ENCODE assay signal across 8 cellular contexts in the genomic region with DNA sequence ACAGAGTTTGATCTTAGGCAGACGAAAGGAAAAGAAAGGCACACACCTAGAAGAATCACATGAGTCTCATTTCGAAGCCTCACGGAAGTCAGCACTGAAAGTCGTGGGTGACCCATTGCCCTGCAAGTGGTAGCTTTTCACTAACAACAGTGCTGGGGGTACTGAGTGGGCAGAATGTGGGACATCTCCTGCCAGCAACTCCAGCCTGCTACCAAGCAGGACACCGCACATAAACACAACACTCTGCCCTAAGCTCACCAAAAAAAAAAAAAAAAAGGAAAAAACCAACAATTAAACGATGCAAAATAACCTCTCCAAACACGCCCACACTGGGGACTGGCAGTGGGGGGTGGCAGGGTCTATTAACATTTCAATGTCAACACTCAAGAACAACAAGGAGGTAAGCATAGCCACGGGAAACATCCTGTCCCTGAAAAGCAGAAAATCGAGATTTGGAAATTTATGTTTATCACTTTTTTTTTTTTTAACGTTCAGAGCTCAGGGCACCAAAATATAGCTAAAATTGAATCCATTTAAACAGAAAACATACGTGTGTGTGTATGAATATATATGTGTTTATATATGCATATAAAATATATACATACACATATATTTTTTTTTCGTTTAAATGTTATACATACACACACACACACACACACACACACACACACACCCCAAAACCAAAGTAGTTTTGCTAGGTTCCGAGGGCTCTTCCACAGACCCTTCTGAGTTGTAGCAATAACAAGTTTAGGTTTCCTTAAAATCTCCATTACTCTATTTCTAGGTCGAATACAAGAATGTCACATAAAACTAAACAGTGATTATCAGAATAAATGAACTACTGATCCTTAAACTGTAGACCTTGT. TPM values are rescaled to one million over a fixed set of nuclear protein-coding genes. Genes with fewer than 3 reads are reported as not detected.
DNase-seq lines count a peak whose midpoint lies in the region; TF ChIP-seq lines count a peak whose summit lies in the region.

No MANE protein-coding gene starts in this region.

- no peaks in the 10 kb centered on the region for H3K27me3 ChIP-seq in adrenal gland

- H3K27ac ChIP-seq in adrenal gland: peak overlapping the region; percentile 80 to 99 (median 98)

- peak overlapping the region in 3 of 4 donors; percentile 18 to 91 (median 90) for H3K4me3 ChIP-seq in adrenal gland

- intact Hi-C loops in adrenal gland (cut with DNase I): loop anchor here in 1 of 2 donors (10.0 kb wide), 1 partner anchor 59 kb away; no protein-coding TSS in a partner anchor

- DNase-seq in activated T-cell treated with anti-CD3 and anti-CD28 coated beads for 24 hours (ENCODE audit: low read depth): peak; percentile 7
- DNase-seq in activated T-cell treated with anti-CD3 and anti-CD28 coated beads, Interleukin-2, amount 50 U/mL, for 1 hour: no peak
- peak; percentile 1 for DNase-seq in NCI-H146 treated with DMSO at 0.1 percent for 48 hours (lab: John Stamatoyannopoulos, UW; ENCODE audit: unreplicated experiment)
- peak in 2 of 7 donors; percentile 12 to 24 for DNase-seq in adrenal gland
- DNase-seq in iPS-NIHi7 (ENCODE audit: extremely low spot score): peak; percentile 63
- peak; percentile 38 for DNase-seq in stimulated activated CD4-positive, alpha-beta T cell treated with anti-CD3 and anti-CD28 coated beads, Interleukin-15, amount 100 ng/mL, for 24 hours
- DNase-seq in 8988T: no peak
- DNase-seq in NCI-H446 (lab: John Stamatoyannopoulos, UW): no peak

- TF ChIP-seq CTCF in adrenal gland (IDR thresholded peaks at IDR 0.05): no peak

- peaks cover 4 to 51% of the 10 kb centered on the region in 2 donors for H3K4me1 ChIP-seq in adrenal gland (replicated peaks in 1 of 2)

- no peaks in the 10 kb centered on the region for H3K36me3 ChIP-seq in adrenal gland (replicated peaks in 1 of 2)

- WGBS in adrenal gland, 4 donors: 5% methylated on average over 14 of the region's 14 CpGs

- H3K9me3 ChIP-seq in adrenal gland (replicated peaks in 1 of 3): no peaks in the 10 kb centered on the region

- TF ChIP-seq POLR2A in adrenal gland (IDR thresholded peaks at IDR 0.05): no peak

RNA-seq across cellular contexts. Expression of gene INO80D, which starts 2.1 kb away (rescaled TPM):
- total RNA-seq in adrenal gland: 10 to 100 TPM; 12.0 to 24.6 (median 19.3) TPM
- polyA plus RNA-seq in adrenal gland: 1 to 10 TPM; 2.7 to 5.6 (median 4.6) TPM

Comparison
In these comparisons a context has a peak if more than half of its experiments do, and no peak if none do; other contexts are left out.
1. DNase-seq: peak in activated T-cell treated with anti-CD3 and anti-CD28 coated beads for 24 hours (single experiment), NCI-H146 treated with DMSO at 0.1 percent for 48 hours (single experiment), iPS-NIHi7 (single experiment) and stimulated activated CD4-positive, alpha-beta T cell treated with anti-CD3 and anti-CD28 coated beads, Interleukin-15, amount 100 ng/mL, for 24 hours (single experiment); none in activated T-cell treated with anti-CD3 and anti-CD28 coated beads, Interleukin-2, amount 50 U/mL, for 1 hour (single experiment), 8988T (single experiment) and NCI-H446 (0 of 2).